24 cellular contexts compared by ENCODE assay signal in the genomic region with DNA sequence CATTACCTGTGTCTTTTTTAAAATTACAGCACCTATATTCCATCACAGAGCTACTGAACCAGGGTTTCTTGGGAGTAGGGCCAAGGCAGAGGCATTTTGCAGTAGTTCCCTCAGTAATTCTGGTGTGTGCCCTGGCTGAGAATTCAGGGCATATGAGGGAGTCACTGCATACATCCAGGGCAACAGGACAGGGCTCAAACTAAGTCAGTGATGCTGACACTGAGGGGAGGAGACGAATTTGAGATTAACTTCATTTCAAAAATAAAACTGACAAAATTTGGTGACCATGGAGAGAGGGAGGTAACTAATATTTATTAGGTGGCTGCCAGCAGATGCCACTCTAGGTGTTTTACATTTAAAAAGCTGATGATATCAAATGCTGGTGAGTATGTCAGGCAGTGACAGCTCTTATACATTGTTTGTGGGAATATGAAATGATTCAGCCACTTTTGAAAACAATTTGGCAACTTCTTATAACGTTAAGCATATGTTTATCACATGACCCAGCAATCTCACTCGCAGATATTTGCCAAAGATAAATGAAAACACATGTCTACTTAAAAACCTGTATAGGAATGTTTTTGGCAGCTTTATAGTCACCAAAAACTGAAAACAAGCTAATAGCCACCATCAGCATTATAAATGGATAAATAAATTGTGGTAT. TPM values are rescaled to one million over a fixed set of nuclear protein-coding genes. Genes with fewer than 3 reads are reported as not detected.
A peak's percentile ranks its signal among the peaks of the same experiment; 100 is the strongest.
DNase-seq lines count a peak whose midpoint lies in the region; TF ChIP-seq lines count a peak whose summit lies in the region.
"Had no signal": no experiment of that assay in that cellular context is flagged by ENCODE, and none has a peak within 500 bp of the region (broad histone marks: within the 10 kb centered on the region; RNA-seq: fewer than 3 reads in every experiment).

No MANE protein-coding gene starts in this region.

- peaks cover 25% of the 10 kb centered on the region for H3F3A ChIP-seq in GM23248 (ENCODE audit: insufficient read depth)

- no peak overlapping the region for H3K4me2 ChIP-seq in GM23248 (ENCODE audit: unreplicated experiment)
- H3K4me2 ChIP-seq in fibroblast of lung (ENCODE audit: extremely low read depth, insufficient read depth, low read length): peak overlapping the region; percentile 26
- H3K4me2 ChIP-seq: BLaER1, PC-9 had no signal

- H4K20me1 ChIP-seq in GM23248 (ENCODE audit: insufficient read depth): no peaks in the 10 kb centered on the region
- no peaks in the 10 kb centered on the region for H4K20me1 ChIP-seq in fibroblast of lung (ENCODE audit: control insufficient read depth, extremely low read depth, insufficient read depth, low read length)
- H4K20me1 ChIP-seq: BLaER1 had no signal

- H3K36me3 ChIP-seq in GM23248 (ENCODE audit: low read depth): peaks cover 25% of the 10 kb centered on the region
- H3K36me3 ChIP-seq in fibroblast of lung (ENCODE audit: control insufficient read depth, insufficient read depth, low read length): no peaks in the 10 kb centered on the region

- H3K9me2 ChIP-seq in GM23248 (ENCODE audit: insufficient read depth): no peaks in the 10 kb centered on the region

- H3K9me3 ChIP-seq in GM23248 (ENCODE audit: low read depth): no peaks in the 10 kb centered on the region
- no peaks in the 10 kb centered on the region for H3K9me3 ChIP-seq in fibroblast of lung (ENCODE audit: control insufficient read depth, insufficient read depth, low read depth, low read length)
- H3K9me3 ChIP-seq: BLaER1, mucosa of descending colon, neutrophil, SJCRH30, spleen had no signal

- H3K27ac ChIP-seq in GM23248 (peak overlapping the region; percentile 15; the same call in 1 of the 2 replicates), fibroblast of lung (ENCODE audit: insufficient read depth, low read length) (peak overlapping the region; percentile 24)
- H3K27ac ChIP-seq: BLaER1, neutrophil, PC-9, SJCRH30, spleen had no signal

- no peak overlapping the region for H3K9ac ChIP-seq in GM23248
- no peak overlapping the region for H3K9ac ChIP-seq in fibroblast of lung (ENCODE audit: insufficient read depth, low read length)
- H3K9ac ChIP-seq: BLaER1 had no signal

- no peak for TF ChIP-seq CTCF in fibroblast of lung (conservative IDR thresholded peaks at IDR 0.05 in 1 of 2, IDR thresholded peaks at IDR 0.05 in 1 of 2; ENCODE audit: low read depth in 1 of 2, low read length in 2 of 2)

- H2AFZ ChIP-seq in GM23248: no peak overlapping the region
- no peak overlapping the region for H2AFZ ChIP-seq in fibroblast of lung (ENCODE audit: low read length)
- H2AFZ ChIP-seq: PC-9 had no signal

- H3K27me3 ChIP-seq in GM23248 (replicated peaks; ENCODE audit: insufficient read depth): no peaks in the 10 kb centered on the region
- no peaks in the 10 kb centered on the region for H3K27me3 ChIP-seq in fibroblast of lung (ENCODE audit: control insufficient read depth, insufficient read depth, low read length)
- H3K27me3 ChIP-seq: BLaER1, neutrophil, SJCRH30, spleen had no signal

- H3K4me3 ChIP-seq in GM23248 (no peak overlapping the region), fibroblast of lung (replicated peaks in 1 of 4; ENCODE audit: control extremely low read depth in 1 of 4, insufficient read depth in 1 of 4, low read depth in 3 of 4, low read length in 4 of 4) (no peak overlapping the region), skeletal muscle cell (ENCODE audit: low read depth, low read length) (no peak overlapping the region)
- H3K4me3 ChIP-seq: BLaER1, mucosa of descending colon, PC-9, SJCRH30, spleen had no signal

- H3K4me1 ChIP-seq in GM23248 (ENCODE audit: insufficient read depth): peaks cover 26% of the 10 kb centered on the region
- peaks cover 11% of the 10 kb centered on the region for H3K4me1 ChIP-seq in fibroblast of lung (ENCODE audit: control insufficient read depth, extremely low read depth, insufficient read depth, low read length)
- H3K4me1 ChIP-seq: BLaER1 had no signal

- peak; percentile 65 for DNase-seq in GM23248
- DNase-seq in RPMI7951 (ENCODE audit: low read depth): peak; percentile 66
- peak; percentile 57 to 81 for DNase-seq in fibroblast of lung (ENCODE audit: low read depth in 2 of 2)
- peak; percentile 33 for DNase-seq in skeletal muscle cell (ENCODE audit: low read depth)
- no peak for DNase-seq in NCI-H1048 (lab: John Stamatoyannopoulos, UW)
- DNase-seq in CD1c-positive myeloid dendritic cell (ENCODE audit: extremely low spot score): no peak
- DNase-seq in ACHN: no peak
- DNase-seq: activated naive CD4-positive, alpha-beta T cell; anterior cingulate cortex; Calu3; cerebellar nuclear complex; effector CD4-positive, alpha-beta T cell; immature natural killer cell; KG1; mucosa of descending colon; MV-4-11; NCI-H187; NCI-H774; PC-9; SJCRH30; spleen; T-helper 17 cell had no signal

- in situ Hi-C loops in GM23248 (cut with MboI) (no loop called here), ACHN (cut with HindIII; ENCODE audit: low pct_ligation_motif_present, low pct_unique_long_range_greater_than_20kb, low sequenced_read_pairs) (no loop called here)

- H3K79me2 ChIP-seq in GM23248 (ENCODE audit: insufficient read depth): no peaks in the 10 kb centered on the region
- H3K79me2 ChIP-seq in fibroblast of lung (ENCODE audit: control insufficient read depth, insufficient read depth, low read length): no peaks in the 10 kb centered on the region

- 24 to 30% methylated on average over 3 of the region's 3 CpGs for WGBS in GM23248 (ENCODE audit: low coverage in 1 of 2, low lambda C conversion rate in 2 of 2, missing lambda C conversion rate in 2 of 2), 2 experiments

RNA-seq across cellular contexts. Expression of a gene that starts 20.3 kb away (rescaled TPM):
- total RNA-seq in GM23248 (2014; rRNA removed; shearing (Covaris generic)): 21.2 and 31.2 TPM in 2 replicates
- polyA plus RNA-seq in GM23248 (2016; fragmentation: Nextera tagmentation; extraction: Ambion mirVana): 33.7 and 35.6 TPM in 2 replicates
- 61.0 and 83.4 TPM in 2 replicates for total RNA-seq in RPMI7951 (2014; rRNA removed; shearing (Covaris generic))
- total RNA-seq in fibroblast of lung: 57.8 and 84.7 TPM in 2 replicates
- polyA plus RNA-seq in fibroblast of lung: 24.4 and 27.4 TPM in 2 replicates
- 30.7 and 33.7 TPM in 2 replicates for polyA plus RNA-seq in fibroblast of lung (2012)
- 18.5 and 20.1 TPM in 2 replicates for polyA minus RNA-seq in fibroblast of lung (ENCODE audit: low replicate concordance)

RNA-seq across cellular contexts. Expression of a gene that starts 20.6 kb away (rescaled TPM):
- total RNA-seq in GM23248 (2014; rRNA removed; shearing (Covaris generic)): 24.9 and 32.5 TPM in 2 replicates
- polyA plus RNA-seq in GM23248 (2016; fragmentation: Nextera tagmentation; extraction: Ambion mirVana): 21.4 and 24.3 TPM in 2 replicates
- 46.0 and 47.0 TPM in 2 replicates for total RNA-seq in RPMI7951 (2014; rRNA removed; shearing (Covaris generic))
- 72.9 and 81.1 TPM in 2 replicates for total RNA-seq in fibroblast of lung
- polyA plus RNA-seq in fibroblast of lung: 48.6 and 73.2 TPM in 2 replicates
- 30.4 and 46.3 TPM in 2 replicates for polyA plus RNA-seq in fibroblast of lung (2012)
- 26.7 and 36.1 TPM in 2 replicates for polyA minus RNA-seq in fibroblast of lung (ENCODE audit: low replicate concordance)

Comparison
In these comparisons a context has a peak if more than half of its experiments do, and no peak if none do; other contexts are left out.
1. DNase-seq: peak in GM23248 (single experiment), RPMI7951 (single experiment), fibroblast of lung (2 of 2) and skeletal muscle cell (single experiment); none in NCI-H1048 (single experiment), CD1c-positive myeloid dendritic cell (single experiment) and ACHN (single experiment).